ENCODE assay signal across 8 cellular contexts in genomic region chr7:40680657-40681056, GRCh38.
DNase-seq lines count a peak whose midpoint lies in the region; ATAC-seq and TF ChIP-seq lines count a peak whose summit lies in the region.

No MANE protein-coding gene starts in this region.

- H3K27ac ChIP-seq in effector memory CD4-positive, alpha-beta T cell (ENCODE audit: insufficient read depth, low read length, poor library complexity, severe bottlenecking), result no peak overlapping the region
- H3K27ac ChIP-seq in aorta (ENCODE audit: low read depth in 1 of 2, low read length in 2 of 2), result no peak overlapping the region

- H3K36me3 ChIP-seq in H7 (replicated peaks; ENCODE audit: control insufficient read depth, insufficient read depth, low read length) (no peaks in the 10 kb centered on the region), aorta (ENCODE audit: control insufficient read depth in 1 of 2, insufficient read depth in 2 of 2, low read length in 1 of 2) (peaks cover 0 to 3% of the 10 kb centered on the region in 2 donors)
- no peaks in the 10 kb centered on the region for H3K36me3 ChIP-seq in effector memory CD4-positive, alpha-beta T cell (ENCODE audit: control insufficient read depth, insufficient read depth, low read length)

- H3K27me3 ChIP-seq in H7 (ENCODE audit: control insufficient read depth, insufficient read depth, low read length), result no peaks in the 10 kb centered on the region
- no peaks in the 10 kb centered on the region for H3K27me3 ChIP-seq in effector memory CD4-positive, alpha-beta T cell (replicated peaks; ENCODE audit: control insufficient read depth, insufficient read depth, low read length, poor library complexity, severe bottlenecking)
- H3K27me3 ChIP-seq in aorta (ENCODE audit: control insufficient read depth in 1 of 2, insufficient read depth in 2 of 2, low read length in 1 of 2), result no peaks in the 10 kb centered on the region

- H3K9me3 ChIP-seq in effector memory CD4-positive, alpha-beta T cell (ENCODE audit: control insufficient read depth, low read length), result no peaks in the 10 kb centered on the region
- H3K9me3 ChIP-seq in aorta (ENCODE audit: control insufficient read depth, low read length), result no peaks in the 10 kb centered on the region

- no peaks in the 10 kb centered on the region for H3K4me1 ChIP-seq in effector memory CD4-positive, alpha-beta T cell (ENCODE audit: control insufficient read depth, insufficient read depth, low read length, poor library complexity, severe bottlenecking)
- H3K4me1 ChIP-seq in aorta (ENCODE audit: control insufficient read depth in 1 of 2, insufficient read depth in 2 of 2, low read length in 2 of 2), result peaks cover 2 to 5% of the 10 kb centered on the region in 2 donors

- WGBS in aorta, 2 donors, result 93 to 100% methylated on average over 1 of the region's 1 CpG

- no peak for ATAC-seq in aorta (ENCODE audit: low FRiP score)

- DNase-seq in NCI-H526 (lab: John Stamatoyannopoulos, UW) (peak; percentile 6 to 38), NCI-H526 treated with DMSO at 0.1 percent for 48 hours (lab: John Stamatoyannopoulos, UW) (no peak), H7 (peak; percentile 14), M059J (ENCODE audit: low read depth) (peak; percentile 55), epithelial cell of proximal tubule (ENCODE audit: low read depth) (no peak), aorta (no peak)
- no peak for DNase-seq in effector memory CD4-positive, alpha-beta T cell
- DNase-seq in activated CD4-positive, alpha-beta T cell treated with anti-CD3 and anti-CD28 coated beads for 1 hour, result no peak

- peak; percentile 59 for TF ChIP-seq CTCF in epithelial cell of proximal tubule (conservative IDR thresholded peaks at IDR 0.05; ENCODE audit: low read depth, low read length)

- H3K4me3 ChIP-seq in H7 (ENCODE audit: insufficient read depth, low read depth, low read length) (no peak overlapping the region), epithelial cell of proximal tubule (ENCODE audit: low read depth, low read length) (no peak overlapping the region), aorta (ENCODE audit: low read length in 2 of 2) (no peak overlapping the region)
- no peak overlapping the region for H3K4me3 ChIP-seq in effector memory CD4-positive, alpha-beta T cell (ENCODE audit: insufficient read depth, low read depth, low read length, poor library complexity, severe bottlenecking)

- intact Hi-C loops in aorta (cut with DNase I), result no loop called here

Comparison
In these comparisons a context has a peak if more than half of its experiments do, and no peak if none do; other contexts are left out.
1. DNase-seq: peak in NCI-H526 (2 of 2), H7 (single experiment) and M059J (single experiment); none in NCI-H526 treated with DMSO at 0.1 percent for 48 hours (single experiment), epithelial cell of proximal tubule (single experiment), effector memory CD4-positive, alpha-beta T cell (0 of 3), activated CD4-positive, alpha-beta T cell treated with anti-CD3 and anti-CD28 coated beads for 1 hour (single experiment) and aorta (0 of 2).